ENCODE assay signal across 20 cellular contexts in the genomic region with DNA sequence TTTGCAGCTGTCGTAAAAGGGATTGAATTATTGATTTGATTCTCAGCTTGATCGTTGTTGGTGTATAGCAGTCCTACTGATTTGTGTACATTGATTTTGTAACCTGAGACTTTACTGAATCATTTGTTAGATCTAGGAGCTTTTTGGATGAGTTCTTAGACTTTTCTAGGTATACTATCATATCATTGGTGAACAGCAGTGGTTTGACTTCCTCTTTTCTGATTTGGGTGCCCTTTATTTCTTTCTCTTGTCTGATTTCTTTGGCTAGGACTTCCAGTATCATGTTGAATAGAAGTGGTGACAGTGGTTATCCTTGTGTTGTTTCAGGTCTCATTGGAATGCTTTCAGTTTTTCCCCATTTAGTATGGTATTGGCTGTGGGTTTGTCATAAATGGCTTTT.
"Had no signal": no experiment of that assay in that cellular context is flagged by ENCODE, and none has a peak within 500 bp of the region (broad histone marks: within the 10 kb centered on the region; RNA-seq: fewer than 3 reads in every experiment).

No MANE protein-coding gene starts in this region.

- ATAC-seq: HepG2, Panc1, PC-3 had no signal

- H3K4me2 ChIP-seq: KMS-11, SK-N-SH had no signal

- DNase-seq: IMR-90, NCI-H1092 treated with DMSO at 0.1 percent for 48 hours, NCI-H1436, NCI-H187, NCI-H2029, NCI-H2081 treated with DMSO at 0.1 percent for 48 hours, NCI-H2171, NCI-H226, NCI-H446, NCI-H510A, NCI-H524 treated with DMSO at 0.1 percent for 48 hours, NCI-H69, NCI-H774, PC-3, SHP77, SK-N-SH had no signal

- FAIRE-seq: HepG2 had no signal

- H3K9ac ChIP-seq: KMS-11, SK-N-SH had no signal

- H3K9me3 ChIP-seq: SK-N-SH had no signal

- H3K27ac ChIP-seq: KMS-11, RWPE1 had no signal
